In genomic region chr2:219543596-219544358, GRCh38 we compare ENCODE assay signal across 1 cellular context.
TF ChIP-seq lines count a peak whose summit lies in the region.

TSS of gene CHPF (minus strand) at chr2:219543809. CDS start at chr2:219543538, 271 bp downstream.
TSS of gene TMEM198 (plus strand) at chr2:219544028. CDS start at chr2:219544728, 700 bp downstream.

TF ChIP-seq in HepG2, 621 proteins besides CTCF, POLR2A, EP300 and RAD21 (continued from another document):
- TF ChIP-seq KIAA2018 (CRISPR knock-in tag; IDR thresholded peaks at IDR 0.05; ENCODE audit: borderline replicate concordance) (no peak), BORCS8-MEF2B (CRISPR knock-in tag; IDR thresholded peaks at IDR 0.05) (peak; percentile 82), ZNF354B (CRISPR knock-in tag; IDR thresholded peaks at IDR 0.05) (no peak; the same call in 1 of the 2 replicates)
